In genomic region chrX:649166-649565, GRCh38 we compare ENCODE assay signal across 19 cellular contexts. TPM values are rescaled to one million over a fixed set of nuclear protein-coding genes. Genes with fewer than 3 reads are reported as not detected.
A peak's percentile ranks its signal among the peaks of the same experiment; 100 is the strongest.
DNase-seq lines count a peak whose midpoint lies in the region; ATAC-seq and TF ChIP-seq lines count a peak whose summit lies in the region.
"Had no signal": no experiment of that assay in that cellular context is flagged by ENCODE, and none has a peak within 500 bp of the region (broad histone marks: within the 10 kb centered on the region; RNA-seq: fewer than 3 reads in every experiment).

No MANE protein-coding gene starts in this region.

- peaks cover 0 to 56% (median 9%) of the 10 kb centered on the region in 7 donors for H3K27me3 ChIP-seq in spleen (replicated peaks in 1 of 7)
- H3K27me3 ChIP-seq in PC-3 (ENCODE audit: low read length): peaks cover 26% of the 10 kb centered on the region
- H3K27me3 ChIP-seq: BE2C had no signal

- no peak for DNase-seq in HFF-Myc (ENCODE audit: extremely low read depth, low read depth)
- DNase-seq in islet precursor cell: peak; percentile 28
- no peak for DNase-seq in nephron progenitor cell
- peak; percentile 20 for DNase-seq in spleen
- DNase-seq in PC-3: no peak
- no peak for DNase-seq in activated naive CD4-positive, alpha-beta T cell treated with anti-CD3 and anti-CD28 coated beads, Interleukin-2, amount 50 U/mL, for 72 hours (ENCODE audit: low spot score in 2 of 2)
- DNase-seq in RPMI8226: no peak
- DNase-seq: AML-193; BE2C; C1 segment of cervical spinal cord; Calu3; CD4-positive, alpha-beta memory T cell; COR-L47; DND-41; GOT3 had no signal

- H3K4me2 ChIP-seq in PC-3 (ENCODE audit: low read length): no peak overlapping the region

- BruUV-seq in PC-3 (replicated peaks; lab: Mats Ljungman, UMichigan): no TSS peak

- H3K4me3 ChIP-seq in HFF-Myc (replicated peaks; ENCODE audit: low read depth, low read length): peak overlapping the region; percentile 12; the same call in 1 of the 2 replicates
- H3K4me3 ChIP-seq in spleen: no peak overlapping the region
- H3K4me3 ChIP-seq in PC-3 (ENCODE audit: low read length): no peak overlapping the region
- H3K4me3 ChIP-seq: HAP-1 had no signal

- no peaks in the 10 kb centered on the region for H3K9me2 ChIP-seq in PC-3 (replicated peaks; ENCODE audit: low read length)

- CTCF ChIA-PET in PC-3 (lab: Charles Lee): no interaction called here

- no peak for TF ChIP-seq POLR2A in spleen (IDR thresholded peaks at IDR 0.05)

- H3K36me3 Mint-ChIP-seq in nephron progenitor cell (ENCODE audit: low read depth): no peaks in the 10 kb centered on the region
- H3K36me3 Mint-ChIP-seq in activated naive CD4-positive, alpha-beta T cell treated with anti-CD3 and anti-CD28 coated beads, Interleukin-2, amount 50 U/mL, for 72 hours: no peaks in the 10 kb centered on the region
- H3K36me3 Mint-ChIP-seq: CD4-positive, alpha-beta memory T cell had no signal

- no peak overlapping the region for H2AFZ ChIP-seq in PC-3 (ENCODE audit: low read length)

- no peaks in the 10 kb centered on the region for H3K79me2 ChIP-seq in PC-3 (ENCODE audit: low read length)

- H3K4me1 ChIP-seq in spleen (no peaks in the 10 kb centered on the region), PC-3 (ENCODE audit: insufficient read depth, low read length) (no peaks in the 10 kb centered on the region)
- H3K4me1 ChIP-seq: BE2C, HAP-1 had no signal

- peaks cover 49% of the 10 kb centered on the region for H3K4me1 Mint-ChIP-seq in nephron progenitor cell

- ATAC-seq in HG02623 (IDR thresholded peaks at IDR 0.05; ENCODE audit: unreplicated experiment) (no peak), PC-3 (no peak)
- no peak for ATAC-seq in activated naive CD4-positive, alpha-beta T cell treated with anti-CD3 and anti-CD28 coated beads, Interleukin-2, amount 50 U/mL, for 72 hours

- H3K27ac ChIP-seq in spleen (no peak overlapping the region), PC-3 (ENCODE audit: low read length) (no peak overlapping the region)

- H3K4me3 Mint-ChIP-seq in nephron progenitor cell: no peak overlapping the region
- H3K4me3 Mint-ChIP-seq: CD4-positive, alpha-beta memory T cell had no signal

- H3K9me3 Mint-ChIP-seq in nephron progenitor cell: no peaks in the 10 kb centered on the region
- no peaks in the 10 kb centered on the region for H3K9me3 Mint-ChIP-seq in activated naive CD4-positive, alpha-beta T cell treated with anti-CD3 and anti-CD28 coated beads, Interleukin-2, amount 50 U/mL, for 72 hours

- TF ChIP-seq CTCF in HFF-Myc (IDR thresholded peaks at IDR 0.05; ENCODE audit: low read depth, low read length, missing control alignments): no peak
- TF ChIP-seq CTCF in nephron progenitor cell (IDR thresholded peaks at IDR 0.05): no peak
- no peak for TF ChIP-seq CTCF in spleen (IDR thresholded peaks at IDR 0.05 in 8 of 11, conservative IDR thresholded peaks at IDR 0.05 in 3 of 11)
- TF ChIP-seq CTCF in PC-3 (conservative IDR thresholded peaks at IDR 0.05; ENCODE audit: low read depth, low read length): no peak

- POLR2A ChIA-PET in PC-3 (lab: Charles Lee; ENCODE audit: unreplicated experiment): no interaction called here

- H3K27ac Mint-ChIP-seq in nephron progenitor cell: peak overlapping the region; percentile 57
- H3K27ac Mint-ChIP-seq in activated naive CD4-positive, alpha-beta T cell treated with anti-CD3 and anti-CD28 coated beads, Interleukin-2, amount 50 U/mL, for 72 hours: no peak overlapping the region
- H3K27ac Mint-ChIP-seq: CD4-positive, alpha-beta memory T cell had no signal

- H3K27me3 Mint-ChIP-seq in nephron progenitor cell (ENCODE audit: low read depth, poor library complexity): peaks cover 50% of the 10 kb centered on the region

- intact Hi-C loops in spleen (cut with DNase I; ENCODE audit: low total_unique reads) (no loop called here), PC-3 (cut with micrococcal nuclease) (no loop called here)

- H4K20me1 ChIP-seq in PC-3 (ENCODE audit: low read length): no peaks in the 10 kb centered on the region

- H3K9ac ChIP-seq in PC-3 (ENCODE audit: low read length): no peak overlapping the region

- WGBS in spleen, 5 donors: 82 to 89% (median 87%) methylated on average over 15 of the region's 15 CpGs

- no peaks in the 10 kb centered on the region for H3F3A ChIP-seq in PC-3 (ENCODE audit: low read length, unreplicated experiment)

- H3K36me3 ChIP-seq in spleen: no peaks in the 10 kb centered on the region
- no peaks in the 10 kb centered on the region for H3K36me3 ChIP-seq in PC-3 (ENCODE audit: low read depth, low read length)
- H3K36me3 ChIP-seq: BE2C, HAP-1 had no signal

- H3K9me3 ChIP-seq in spleen: peaks cover 0 to 5% (median 0%) of the 10 kb centered on the region in 8 donors
- H3K9me3 ChIP-seq in PC-3 (ENCODE audit: low read length): no peaks in the 10 kb centered on the region
- H3K9me3 ChIP-seq: BE2C, HAP-1 had no signal

RNA-seq across cellular contexts. Expression of gene SHOX, which starts 18.6 kb away (rescaled TPM):
- total RNA-seq in spleen (not detected), PC-3 (2014; rRNA removed) (not detected in 2 replicates)
- not detected for polyA plus RNA-seq in spleen
- total RNA-seq in activated naive CD4-positive, alpha-beta T cell treated with anti-CD3 and anti-CD28 coated beads, Interleukin-2, amount 50 U/mL, for 72 hours: not detected
- total RNA-seq: A172; A673; Calu3; CD4-positive, alpha-beta memory T cell had no signal
- polyA plus RNA-seq: CD4-positive, alpha-beta memory T cell had no signal

Comparison
In these comparisons a context has a peak if more than half of its experiments do, and no peak if none do; other contexts are left out.
1. DNase-seq: peak in islet precursor cell (single experiment) and spleen (single experiment); none in HFF-Myc (single experiment), nephron progenitor cell (single experiment), PC-3 (single experiment), activated naive CD4-positive, alpha-beta T cell treated with anti-CD3 and anti-CD28 coated beads, Interleukin-2, amount 50 U/mL, for 72 hours (0 of 2) and RPMI8226 (single experiment).